ENCODE assay signal across 6 cellular contexts in the genomic region with DNA sequence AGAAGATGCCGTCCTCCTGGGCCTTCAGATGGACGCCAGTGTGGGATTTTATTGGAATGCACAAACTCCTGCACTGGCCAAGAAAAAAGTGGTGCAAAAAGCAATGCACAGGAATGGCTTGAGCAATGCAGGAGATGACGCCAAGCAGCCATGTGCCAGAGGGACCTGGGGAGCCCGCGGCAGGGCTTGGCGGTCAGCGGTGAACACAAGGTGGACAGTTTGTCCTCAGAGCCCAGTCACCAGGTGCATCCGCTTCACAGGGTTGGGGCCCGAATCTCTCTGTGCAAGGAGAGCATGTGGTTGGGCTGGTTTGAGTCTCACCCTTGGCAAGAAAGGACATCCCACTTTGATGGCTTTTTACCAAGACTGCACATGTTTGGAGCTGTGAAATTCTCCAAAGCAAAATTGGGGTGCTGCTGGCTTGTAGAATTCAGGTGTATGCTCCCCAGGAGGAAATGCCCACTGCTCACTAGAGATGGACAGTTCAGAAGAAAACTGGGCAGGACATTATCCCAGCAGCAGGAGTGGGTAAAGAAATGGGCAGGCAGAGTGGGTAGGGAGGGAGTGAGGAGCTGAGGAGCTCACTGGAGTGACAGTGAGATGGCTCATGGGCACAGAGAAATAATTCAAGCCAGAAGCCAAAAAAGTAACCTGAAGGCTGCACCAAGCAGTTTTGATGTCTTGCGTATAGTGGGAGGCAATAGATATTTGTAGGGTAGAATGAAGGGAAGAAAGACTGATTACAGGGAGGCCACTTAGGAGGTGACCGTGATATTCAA.
"Had no signal": no experiment of that assay in that cellular context is flagged by ENCODE, and none has a peak within 500 bp of the region (broad histone marks: within the 10 kb centered on the region; RNA-seq: fewer than 3 reads in every experiment).

No MANE protein-coding gene starts in this region.

- H3K4me3 ChIP-seq: GM23338 had no signal

- H3K9ac ChIP-seq: KMS-11 had no signal

- H3K4me2 ChIP-seq: GM23338, KMS-11 had no signal

- DNase-seq: H9, HCEC 1CT, KBM-7 had no signal

- H3K27ac ChIP-seq: HL-60, KMS-11 had no signal

- H2AFZ ChIP-seq: GM23338 had no signal
